In the genomic region with DNA sequence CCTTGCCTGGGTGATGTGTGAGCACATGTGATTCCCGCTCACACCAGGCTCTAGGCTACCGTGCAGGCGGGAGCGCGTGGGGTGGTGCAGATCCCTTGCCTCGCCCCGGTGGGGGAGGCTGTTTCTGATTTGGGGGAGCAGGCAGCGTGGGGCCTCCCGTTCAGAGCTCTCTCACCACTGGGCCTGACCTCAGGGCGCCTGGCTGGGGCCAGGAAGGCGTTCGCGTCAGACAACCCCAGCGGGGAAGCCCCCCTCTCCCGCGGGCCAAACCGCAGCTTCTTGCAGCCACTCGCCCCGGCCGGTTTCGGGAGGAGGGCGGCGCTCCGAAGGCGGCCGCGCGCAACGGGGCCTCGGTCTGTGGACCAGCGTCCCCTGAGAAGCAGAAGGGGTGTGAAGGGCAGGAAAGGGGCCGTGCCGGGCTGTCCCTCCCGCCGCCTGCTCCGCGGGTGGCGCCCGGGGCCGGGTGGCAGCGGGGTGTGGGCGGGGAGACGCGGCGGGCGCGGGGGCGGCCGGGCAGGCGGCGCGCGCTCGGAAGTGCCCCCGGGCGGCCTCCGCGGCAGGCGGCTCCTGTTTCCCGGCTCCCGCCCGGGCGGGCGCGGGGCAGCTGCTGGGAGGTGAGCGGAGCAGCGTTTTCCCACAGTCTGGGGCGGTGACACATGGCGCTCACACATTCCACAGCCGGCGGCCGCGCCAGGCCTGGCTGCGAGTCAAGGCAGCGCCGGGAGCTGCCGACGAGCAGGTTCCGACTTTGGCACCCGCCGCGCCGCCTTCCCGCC, we compare ENCODE assay signal across 1 cellular context.
TF ChIP-seq lines count a peak whose summit lies in the region.

No MANE protein-coding gene starts in this region.

TF ChIP-seq in HepG2, 621 proteins besides CTCF, POLR2A, EP300 and RAD21 (continued from another document and continues in another):
- TF ChIP-seq, protein P1, sequence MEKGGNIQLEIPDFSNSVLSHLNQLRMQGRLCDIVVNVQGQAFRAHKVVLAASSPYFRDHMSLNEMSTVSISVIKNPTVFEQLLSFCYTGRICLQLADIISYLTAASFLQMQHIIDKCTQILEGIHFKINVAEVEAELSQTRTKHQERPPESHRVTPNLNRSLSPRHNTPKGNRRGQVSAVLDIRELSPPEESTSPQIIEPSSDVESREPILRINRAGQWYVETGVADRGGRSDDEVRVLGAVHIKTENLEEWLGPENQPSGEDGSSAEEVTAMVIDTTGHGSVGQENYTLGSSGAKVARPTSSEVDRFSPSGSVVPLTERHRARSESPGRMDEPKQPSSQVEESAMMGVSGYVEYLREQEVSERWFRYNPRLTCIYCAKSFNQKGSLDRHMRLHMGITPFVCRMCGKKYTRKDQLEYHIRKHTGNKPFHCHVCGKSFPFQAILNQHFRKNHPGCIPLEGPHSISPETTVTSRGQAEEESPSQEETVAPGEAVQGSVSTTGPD (CRISPR knock-in tag; IDR thresholded peaks at IDR 0.05): peak; percentile 49; the same call in 1 of the 2 replicates
- TF ChIP-seq MAFF (IDR thresholded peaks at IDR 0.05; ENCODE audit: low read depth, low read length) (no peak), ZNF512B (CRISPR knock-in tag; IDR thresholded peaks at IDR 0.05; ENCODE audit: borderline replicate concordance) (no peak), ATAD3A (CRISPR knock-in tag; IDR thresholded peaks at IDR 0.05) (peak; percentile 22; the same call in 1 of the 2 replicates), SATB2 (CRISPR knock-in tag; IDR thresholded peaks at IDR 0.05) (peak; percentile 98), DNMT1 (CRISPR knock-in tag; IDR thresholded peaks at IDR 0.05) (peak; percentile 98), HOMEZ (CRISPR knock-in tag; IDR thresholded peaks at IDR 0.05; ENCODE audit: low read depth) (0 out of 2 replicates have a peak, but pooled peaks have one; percentile 52), ZMYM2 (CRISPR knock-in tag; IDR thresholded peaks at IDR 0.05) (peak; percentile 86), HOXA3 (CRISPR knock-in tag; IDR thresholded peaks at IDR 0.05) (peak; percentile 91), ZNF7 (CRISPR knock-in tag; IDR thresholded peaks at IDR 0.05) (peak; percentile 62; the same call in 1 of the 2 replicates), FOXM1 (CRISPR knock-in tag; IDR thresholded peaks at IDR 0.05) (peak; percentile 86; the same call in 1 of the 2 replicates), BCLAF1 (IDR thresholded peaks at IDR 0.05) (no peak), NFE2 (CRISPR knock-in tag; IDR thresholded peaks at IDR 0.05) (0 out of 2 replicates have a peak, but pooled peaks have one; percentile 12), CENPT (CRISPR knock-in tag; IDR thresholded peaks at IDR 0.05; ENCODE audit: low read depth) (0 out of 2 replicates have a peak, but pooled peaks have one; percentile 89), RORA (CRISPR knock-in tag; IDR thresholded peaks at IDR 0.05) (no peak), ZNF672 (CRISPR knock-in tag; IDR thresholded peaks at IDR 0.05) (0 out of 2 replicates have a peak, but pooled peaks have one; percentile 91), TOPORS (CRISPR knock-in tag; IDR thresholded peaks at IDR 0.05) (peak; percentile 82; the same call in 1 of the 2 replicates), ZNF431 (CRISPR knock-in tag; IDR thresholded peaks at IDR 0.05; ENCODE audit: borderline replicate concordance, low read depth) (peak; percentile 79), ZNF224 (CRISPR knock-in tag; IDR thresholded peaks at IDR 0.05) (peak; percentile 95), ZNF501 (CRISPR knock-in tag; IDR thresholded peaks at IDR 0.05) (peak; percentile 64), PRMT3 (CRISPR knock-in tag; IDR thresholded peaks at IDR 0.05; ENCODE audit: borderline replicate concordance, low read depth) (peak; percentile 40; the same call in 1 of the 2 replicates), ZNF772 (CRISPR knock-in tag; IDR thresholded peaks at IDR 0.05) (peak; percentile 96), ZNF720 (CRISPR knock-in tag; IDR thresholded peaks at IDR 0.05) (peak; percentile 95; the same call in 1 of the 2 replicates), ZFP82 (CRISPR knock-in tag; IDR thresholded peaks at IDR 0.05; ENCODE audit: borderline replicate concordance) (peak; percentile 96; the same call in 1 of the 2 replicates), TBP (CRISPR knock-in tag; IDR thresholded peaks at IDR 0.05) (no peak), ZNF44 (CRISPR knock-in tag; IDR thresholded peaks at IDR 0.05) (peak; percentile 94; the same call in 1 of the 2 replicates), ZNF329 (CRISPR knock-in tag; IDR thresholded peaks at IDR 0.05; ENCODE audit: low read depth) (0 out of 2 replicates have a peak, but pooled peaks have one; percentile 49), ZNF207 (IDR thresholded peaks at IDR 0.05; ENCODE audit: borderline replicate concordance) (no peak), ZNF343 (CRISPR knock-in tag; IDR thresholded peaks at IDR 0.05) (peak; percentile 95; the same call in 1 of the 2 replicates), ZNF124 (CRISPR knock-in tag; IDR thresholded peaks at IDR 0.05) (0 out of 2 replicates have a peak, but pooled peaks have one; percentile 59), ZNF781 (CRISPR knock-in tag; IDR thresholded peaks at IDR 0.05; ENCODE audit: borderline replicate concordance, not compliant biosample characterization) (peak; percentile 99), GTF2F1 (IDR thresholded peaks at IDR 0.05; ENCODE audit: low read length) (no peak), ZBTB8A (CRISPR knock-in tag; IDR thresholded peaks at IDR 0.05; ENCODE audit: borderline replicate concordance, low read depth) (peak; percentile 91; the same call in 1 of the 2 replicates), ZNF276 (CRISPR knock-in tag; IDR thresholded peaks at IDR 0.05; ENCODE audit: low read depth) (peak; percentile 95), ZNF446 (CRISPR knock-in tag; IDR thresholded peaks at IDR 0.05) (peak; percentile 98; the same call in 1 of the 2 replicates), DNMT3B (CRISPR knock-in tag; conservative IDR thresholded peaks at IDR 0.05) (no peak), FOXC1 (CRISPR knock-in tag; IDR thresholded peaks at IDR 0.05; ENCODE audit: borderline replicate concordance) (peak; percentile 98), SIN3A (IDR thresholded peaks at IDR 0.05; ENCODE audit: borderline replicate concordance, low read depth, low read length) (peak; percentile 21; the same call in 1 of the 2 replicates), MED8 (CRISPR knock-in tag; IDR thresholded peaks at IDR 0.05; ENCODE audit: insufficient replicate concordance) (peak; percentile 73), SAFB2 (CRISPR knock-in tag; IDR thresholded peaks at IDR 0.05; ENCODE audit: borderline replicate concordance, low read depth) (no peak; the same call in 1 of the 2 replicates), MATR3 (CRISPR knock-in tag; IDR thresholded peaks at IDR 0.05) (no peak)
- TF ChIP-seq, protein P2, sequence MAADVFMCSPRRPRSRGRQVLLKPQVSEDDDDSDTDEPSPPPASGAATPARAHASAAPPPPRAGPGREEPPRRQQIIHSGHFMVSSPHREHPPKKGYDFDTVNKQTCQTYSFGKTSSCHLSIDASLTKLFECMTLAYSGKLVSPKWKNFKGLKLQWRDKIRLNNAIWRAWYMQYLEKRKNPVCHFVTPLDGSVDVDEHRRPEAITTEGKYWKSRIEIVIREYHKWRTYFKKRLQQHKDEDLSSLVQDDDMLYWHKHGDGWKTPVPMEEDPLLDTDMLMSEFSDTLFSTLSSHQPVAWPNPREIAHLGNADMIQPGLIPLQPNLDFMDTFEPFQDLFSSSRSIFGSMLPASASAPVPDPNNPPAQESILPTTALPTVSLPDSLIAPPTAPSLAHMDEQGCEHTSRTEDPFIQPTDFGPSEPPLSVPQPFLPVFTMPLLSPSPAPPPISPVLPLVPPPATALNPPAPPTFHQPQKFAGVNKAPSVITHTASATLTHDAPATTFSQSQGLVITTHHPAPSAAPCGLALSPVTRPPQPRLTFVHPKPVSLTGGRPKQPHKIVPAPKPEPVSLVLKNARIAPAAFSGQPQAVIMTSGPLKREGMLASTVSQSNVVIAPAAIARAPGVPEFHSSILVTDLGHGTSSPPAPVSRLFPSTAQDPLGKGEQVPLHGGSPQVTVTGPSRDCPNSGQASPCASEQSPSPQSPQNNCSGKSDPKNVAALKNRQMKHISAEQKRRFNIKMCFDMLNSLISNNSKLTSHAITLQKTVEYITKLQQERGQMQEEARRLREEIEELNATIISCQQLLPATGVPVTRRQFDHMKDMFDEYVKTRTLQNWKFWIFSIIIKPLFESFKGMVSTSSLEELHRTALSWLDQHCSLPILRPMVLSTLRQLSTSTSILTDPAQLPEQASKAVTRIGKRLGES (CRISPR knock-in tag; IDR thresholded peaks at IDR 0.05; ENCODE audit: borderline replicate concordance): peak; percentile 94
- TF ChIP-seq, protein P3, sequence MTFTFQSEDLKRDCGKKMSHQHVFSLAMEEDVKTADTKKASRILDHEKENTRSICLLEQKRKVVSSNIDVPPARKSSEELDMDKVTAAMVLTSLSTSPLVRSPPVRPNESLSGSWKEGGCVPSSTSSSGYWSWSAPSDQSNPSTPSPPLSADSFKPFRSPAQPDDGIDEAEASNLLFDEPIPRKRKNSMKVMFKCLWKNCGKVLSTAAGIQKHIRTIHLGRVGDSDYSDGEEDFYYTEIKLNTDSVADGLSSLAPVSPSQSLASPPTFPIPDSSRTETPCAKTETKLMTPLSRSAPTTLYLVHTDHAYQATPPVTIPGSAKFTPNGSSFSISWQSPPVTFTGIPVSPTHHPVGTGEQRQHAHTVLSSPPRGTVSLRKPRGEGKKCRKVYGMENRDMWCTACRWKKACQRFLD (CRISPR knock-in tag; IDR thresholded peaks at IDR 0.05; ENCODE audit: borderline replicate concordance): peak; percentile 91
- TF ChIP-seq, protein P4, sequence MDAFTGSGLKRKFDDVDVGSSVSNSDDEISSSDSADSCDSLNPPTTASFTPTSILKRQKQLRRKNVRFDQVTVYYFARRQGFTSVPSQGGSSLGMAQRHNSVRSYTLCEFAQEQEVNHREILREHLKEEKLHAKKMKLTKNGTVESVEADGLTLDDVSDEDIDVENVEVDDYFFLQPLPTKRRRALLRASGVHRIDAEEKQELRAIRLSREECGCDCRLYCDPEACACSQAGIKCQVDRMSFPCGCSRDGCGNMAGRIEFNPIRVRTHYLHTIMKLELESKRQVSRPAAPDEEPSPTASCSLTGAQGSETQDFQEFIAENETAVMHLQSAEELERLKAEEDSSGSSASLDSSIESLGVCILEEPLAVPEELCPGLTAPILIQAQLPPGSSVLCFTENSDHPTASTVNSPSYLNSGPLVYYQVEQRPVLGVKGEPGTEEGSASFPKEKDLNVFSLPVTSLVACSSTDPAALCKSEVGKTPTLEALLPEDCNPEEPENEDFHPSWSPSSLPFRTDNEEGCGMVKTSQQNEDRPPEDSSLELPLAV (CRISPR knock-in tag; conservative IDR thresholded peaks at IDR 0.05; ENCODE audit: low read depth): peak; percentile 88
